10 cellular contexts compared by ENCODE assay signal in genomic region chr2:238107525-238108422, GRCh38. TPM values are rescaled to one million over a fixed set of nuclear protein-coding genes. Genes with fewer than 3 reads are reported as not detected.
A peak's percentile ranks its signal among the peaks of the same experiment; 100 is the strongest.
DNase-seq lines count a peak whose midpoint lies in the region; ATAC-seq lines count a peak whose summit lies in the region.
"Had no signal": no experiment of that assay in that cellular context is flagged by ENCODE, and none has a peak within 500 bp of the region (broad histone marks: within the 10 kb centered on the region; RNA-seq: fewer than 3 reads in every experiment).

No MANE protein-coding gene starts in this region.

- DNase-seq in CD4-positive, CD25-positive, alpha-beta regulatory T cell = no peak
- peak; percentile 85 for DNase-seq in germinal center (ENCODE audit: low spot score)
- no peak for DNase-seq in mesenchymal stem cell
- no peak for DNase-seq in hippocampal formation (lab: John Stamatoyannopoulos, UW)
- no peak for DNase-seq in NCI-H345 (lab: John Stamatoyannopoulos, UW)
- DNase-seq in KBM-7 = no peak

- H3K9me3 Mint-ChIP-seq in CD4-positive, CD25-positive, alpha-beta regulatory T cell = peaks cover 0 to 9% (median 3%) of the 10 kb centered on the region in 7 donors

- peaks cover 0 to 6% (median 3%) of the 10 kb centered on the region in 4 donors for H3K4me1 Mint-ChIP-seq in CD4-positive, CD25-positive, alpha-beta regulatory T cell

- H3K4me1 ChIP-seq in CD4-positive, CD25-positive, alpha-beta regulatory T cell (ENCODE audit: control insufficient read depth, insufficient read depth, low read length, poor library complexity, severe bottlenecking) = peaks cover 4% of the 10 kb centered on the region
- H3K4me1 ChIP-seq in mesenchymal stem cell (ENCODE audit: control insufficient read depth, insufficient read depth, low read depth, low read length) = peaks cover 18% of the 10 kb centered on the region

- no peak overlapping the region for H3K18ac ChIP-seq in mesenchymal stem cell (ENCODE audit: low read depth in 1 of 2, low read length in 2 of 2)

- H4K91ac ChIP-seq in mesenchymal stem cell (ENCODE audit: low read length) = no peak overlapping the region

- WGBS in mesenchymal stem cell = 92% methylated on average over 28 of the region's 28 CpGs

- H3K36me3 Mint-ChIP-seq in CD4-positive, CD25-positive, alpha-beta regulatory T cell = no peaks in the 10 kb centered on the region

- no peak overlapping the region for H3K27ac Mint-ChIP-seq in CD4-positive, CD25-positive, alpha-beta regulatory T cell
- H3K27ac Mint-ChIP-seq: activated naive CD4-positive, alpha-beta T cell treated with anti-CD3 and anti-CD28 coated beads, Interleukin-2, amount 50 U/mL, for 72 hours had no signal

- no peak overlapping the region for H3K4me3 ChIP-seq in CD4-positive, CD25-positive, alpha-beta regulatory T cell (ENCODE audit: low read depth, low read length)
- H3K4me3 ChIP-seq in mesenchymal stem cell (ENCODE audit: insufficient read depth in 1 of 2, low read depth in 1 of 2, low read length in 2 of 2) = no peak overlapping the region
- H3K4me3 ChIP-seq: lung had no signal

- no peak overlapping the region for H3K23ac ChIP-seq in mesenchymal stem cell (ENCODE audit: low read length in 2 of 2)

- in situ Hi-C loops in KBM-7 (cut with MboI; ENCODE audit: low pct_unique_long_range_greater_than_20kb, low sequenced_read_pairs) = no loop called here

- peaks cover 0 to 2% of the 10 kb centered on the region in 2 experiments for H3K9me3 ChIP-seq in CD4-positive, CD25-positive, alpha-beta regulatory T cell (ENCODE audit: control insufficient read depth in 2 of 2, low read length in 2 of 2)
- peaks cover 17% of the 10 kb centered on the region for H3K9me3 ChIP-seq in mesenchymal stem cell (ENCODE audit: control insufficient read depth, low read length)

- H2BK15ac ChIP-seq in mesenchymal stem cell (ENCODE audit: low read depth, poor library complexity, severe bottlenecking) = no peak overlapping the region

- no peak overlapping the region for H4K8ac ChIP-seq in mesenchymal stem cell (ENCODE audit: low read length)

- no peak overlapping the region for H3K14ac ChIP-seq in mesenchymal stem cell (ENCODE audit: low read length in 2 of 2)

- no peak overlapping the region for H2AK5ac ChIP-seq in mesenchymal stem cell (ENCODE audit: low read length, severe bottlenecking)

- H3K27ac ChIP-seq in CD4-positive, CD25-positive, alpha-beta regulatory T cell (ENCODE audit: insufficient read depth, low read length, poor library complexity, severe bottlenecking) = no peak overlapping the region
- no peak overlapping the region for H3K27ac ChIP-seq in mesenchymal stem cell (ENCODE audit: low read length, poor library complexity, severe bottlenecking)

- no peak overlapping the region for H3K4me2 ChIP-seq in mesenchymal stem cell (ENCODE audit: low read length, poor library complexity, severe bottlenecking)

- no peak overlapping the region for H2BK5ac ChIP-seq in mesenchymal stem cell (ENCODE audit: low read depth, low read length, poor library complexity, severe bottlenecking)

- H2BK120ac ChIP-seq in mesenchymal stem cell (ENCODE audit: low read depth, low read length) = no peak overlapping the region

- H3K4me3 Mint-ChIP-seq in CD4-positive, CD25-positive, alpha-beta regulatory T cell = no peak overlapping the region

- no peak overlapping the region for H2BK12ac ChIP-seq in mesenchymal stem cell (ENCODE audit: low read length in 2 of 2)

- ATAC-seq in CD4-positive, CD25-positive, alpha-beta regulatory T cell (ENCODE audit: low read depth in 2 of 2) = peak; percentile 40 to 49
- peak; percentile 75 for ATAC-seq in GM19395 (IDR thresholded peaks at IDR 0.05; ENCODE audit: unreplicated experiment)
- ATAC-seq in HG03565 (IDR thresholded peaks at IDR 0.05; ENCODE audit: unreplicated experiment) = peak; percentile 72

- no peak overlapping the region for H3K4ac ChIP-seq in mesenchymal stem cell (ENCODE audit: low read depth in 1 of 2, low read length in 2 of 2)

- no peak overlapping the region for H3K9ac ChIP-seq in mesenchymal stem cell (ENCODE audit: low read length)

- no peaks in the 10 kb centered on the region for H3K27me3 ChIP-seq in CD4-positive, CD25-positive, alpha-beta regulatory T cell (ENCODE audit: control insufficient read depth, insufficient read depth, low read length)
- H3K27me3 ChIP-seq in mesenchymal stem cell (ENCODE audit: control insufficient read depth in 1 of 2, insufficient read depth in 1 of 2, low read length in 2 of 2) = peaks cover 22 to 32% of the 10 kb centered on the region in 2 experiments

- H3K36me3 ChIP-seq in CD4-positive, CD25-positive, alpha-beta regulatory T cell (ENCODE audit: control insufficient read depth, insufficient read depth, low read length) = no peaks in the 10 kb centered on the region
- no peaks in the 10 kb centered on the region for H3K36me3 ChIP-seq in mesenchymal stem cell (ENCODE audit: control insufficient read depth in 1 of 2, insufficient read depth in 2 of 2, low read depth in 1 of 2, low read length in 2 of 2)

- H3K79me1 ChIP-seq in mesenchymal stem cell (replicated peaks; ENCODE audit: low read length, poor library complexity, severe bottlenecking) = no peaks in the 10 kb centered on the region

- H2AFZ ChIP-seq in mesenchymal stem cell (ENCODE audit: low read depth, low read length) = no peak overlapping the region

- H3K27me3 Mint-ChIP-seq in CD4-positive, CD25-positive, alpha-beta regulatory T cell = no peaks in the 10 kb centered on the region

RNA-seq across cellular contexts. Expression of gene ESPNL, which starts 7.6 kb away (rescaled TPM):
- not detected for total RNA-seq in CD4-positive, CD25-positive, alpha-beta regulatory T cell
- polyA plus RNA-seq in CD4-positive, CD25-positive, alpha-beta regulatory T cell = not detected
- polyA plus RNA-seq in mesenchymal stem cell (2013, experiment 1 of 2) = 0.19 TPM
- polyA plus RNA-seq in mesenchymal stem cell (2013, experiment 2 of 2) = 0.32 TPM

RNA-seq across cellular contexts. Expression of gene KLHL30, which starts 30.7 kb away (rescaled TPM):
- total RNA-seq in CD4-positive, CD25-positive, alpha-beta regulatory T cell = not detected
- not detected for polyA plus RNA-seq in CD4-positive, CD25-positive, alpha-beta regulatory T cell
- polyA plus RNA-seq in mesenchymal stem cell (2013, experiment 1 of 2) = 0.58 TPM
- polyA plus RNA-seq in mesenchymal stem cell (2013, experiment 2 of 2) = 0.52 TPM
- total RNA-seq: activated naive CD4-positive, alpha-beta T cell treated with anti-CD3 and anti-CD28 coated beads, Interleukin-2, amount 50 U/mL, for 72 hours had no signal

RNA-seq across cellular contexts. Expression of gene SCLY, which starts 47.0 kb away (rescaled TPM):
- 16.0 TPM for total RNA-seq in CD4-positive, CD25-positive, alpha-beta regulatory T cell
- polyA plus RNA-seq in CD4-positive, CD25-positive, alpha-beta regulatory T cell = 10 to 100 TPM; 10.3 to 17.8 (median 13.5) TPM
- polyA plus RNA-seq in mesenchymal stem cell (2013, experiment 1 of 2) = 11.3 TPM
- polyA plus RNA-seq in mesenchymal stem cell (2013, experiment 2 of 2) = 10.6 TPM

RNA-seq across cellular contexts. Expression of gene ERFE, which starts 51.0 kb away (rescaled TPM):
- total RNA-seq in CD4-positive, CD25-positive, alpha-beta regulatory T cell = not detected
- polyA plus RNA-seq in CD4-positive, CD25-positive, alpha-beta regulatory T cell = under 1 TPM in 1 of 4 donors, not detected in 3; 0.29 TPM
- 2.3 TPM for polyA plus RNA-seq in mesenchymal stem cell (2013, experiment 1 of 2)
- 2.3 TPM for polyA plus RNA-seq in mesenchymal stem cell (2013, experiment 2 of 2)
